ENCODE assay signal across 8 cellular contexts in genomic region chr6:85644374-85644762, GRCh38. TPM values are rescaled to one million over a fixed set of nuclear protein-coding genes. Genes with fewer than 3 reads are reported as not detected.
DNase-seq lines count a peak whose midpoint lies in the region; ATAC-seq, FAIRE-seq and TF ChIP-seq lines count a peak whose summit lies in the region.

No MANE protein-coding gene starts in this region.

- BruUV-seq in HepG2 (replicated peaks; lab: Mats Ljungman, UMichigan) = TSS peak; percentile 97

- H3K4me1 ChIP-seq in adipocyte (ENCODE audit: control insufficient read depth, insufficient read depth, low read length) (peaks cover 23% of the 10 kb centered on the region), HepG2 (ENCODE audit: insufficient read depth, low read length) (peaks cover 24% of the 10 kb centered on the region)

- H3K27me3 ChIP-seq in adipocyte (replicated peaks; ENCODE audit: control insufficient read depth, insufficient read depth, low read length) = no peaks in the 10 kb centered on the region
- H3K27me3 ChIP-seq in HepG2 (ENCODE audit: control insufficient read depth in 1 of 2, insufficient read depth in 2 of 2, low read length in 2 of 2) = no peaks in the 10 kb centered on the region; a peak in 1 of 5 replicates

- peak overlapping the region; percentile 98 for H3K9ac ChIP-seq in adipocyte (ENCODE audit: low read length)
- H3K9ac ChIP-seq in HepG2 (ENCODE audit: insufficient read depth, low read depth, low read length) = peak overlapping the region; percentile 88

- H3K27me3 Mint-ChIP-seq in activated naive CD4-positive, alpha-beta T cell treated with anti-CD3 and anti-CD28 coated beads, Interleukin-2, amount 10 ng/mL, durations not matched to agents 7 days and 5 days = peaks cover 9% of the 10 kb centered on the region
- H3K27me3 Mint-ChIP-seq in type B pancreatic cell = no peaks in the 10 kb centered on the region

- intact Hi-C loops in HepG2 (cut with micrococcal nuclease; ENCODE audit: unreplicated experiment) = no loop called here
- intact Hi-C loops in left colon (cut with DNase I, micrococcal nuclease) = no loop called here

- no peak for DNase-seq in activated naive CD4-positive, alpha-beta T cell treated with anti-CD3 and anti-CD28 coated beads, Interleukin-2, amount 10 ng/mL, durations not matched to agents 7 days and 5 days
- no peak for DNase-seq in activated naive CD4-positive, alpha-beta T cell treated with Interleukin-2 at 50 U/mL for 16 hours
- peak; percentile 48 for DNase-seq in adipocyte (ENCODE audit: low read depth)
- no peak for DNase-seq in HepG2 (ENCODE audit: low spot score)
- no peak for DNase-seq in type B pancreatic cell (ENCODE audit: extremely low spot score, unreplicated experiment)
- no peak for DNase-seq in activated effector memory CD4-positive, alpha-beta T cell treated with anti-CD3 and anti-CD28 coated beads, Interleukin-2, amount 50 U/mL, for 16 hours
- DNase-seq in NCI-H2107 treated with DMSO at 0.1 percent for 48 hours (lab: John Stamatoyannopoulos, UW; ENCODE audit: unreplicated experiment) = no peak
- DNase-seq in left colon = no peak

- in situ Hi-C loops in HepG2 (cut with HindIII; ENCODE audit: extremely low pct_ligation_motif_present, low pct_unique_long_range_greater_than_20kb) = loop anchor here (5.0 kb wide), 1 partner anchor 33 kb away; no protein-coding TSS in a partner anchor

- FAIRE-seq in HepG2 (lab: Jason Lieb, UNC) = peak; percentile 4

- 0% methylated on average over 4 of the region's 4 CpGs for WGBS in HepG2 (ENCODE audit: low lambda C conversion rate)

- H3K9me3 ChIP-seq in adipocyte (ENCODE audit: control insufficient read depth, low read length) (no peaks in the 10 kb centered on the region), HepG2 (ENCODE audit: low read length) (no peaks in the 10 kb centered on the region)

- peaks cover 27% of the 10 kb centered on the region for H4K20me1 ChIP-seq in HepG2 (ENCODE audit: insufficient read depth, low read length)

- H3K27ac Mint-ChIP-seq in activated naive CD4-positive, alpha-beta T cell treated with anti-CD3 and anti-CD28 coated beads, Interleukin-2, amount 10 ng/mL, durations not matched to agents 7 days and 5 days = peak overlapping the region; percentile 98
- peak overlapping the region; percentile 91 for H3K27ac Mint-ChIP-seq in type B pancreatic cell

- peaks cover 33% of the 10 kb centered on the region for H3K36me3 Mint-ChIP-seq in activated naive CD4-positive, alpha-beta T cell treated with anti-CD3 and anti-CD28 coated beads, Interleukin-2, amount 10 ng/mL, durations not matched to agents 7 days and 5 days
- H3K36me3 Mint-ChIP-seq in type B pancreatic cell = peaks cover 25% of the 10 kb centered on the region

- H3K4me1 Mint-ChIP-seq in activated naive CD4-positive, alpha-beta T cell treated with anti-CD3 and anti-CD28 coated beads, Interleukin-2, amount 10 ng/mL, durations not matched to agents 7 days and 5 days = peaks cover 35% of the 10 kb centered on the region
- peaks cover 34% of the 10 kb centered on the region for H3K4me1 Mint-ChIP-seq in type B pancreatic cell (ENCODE audit: unreplicated experiment)

- peaks cover 11% of the 10 kb centered on the region for H3K36me3 ChIP-seq in adipocyte (ENCODE audit: control insufficient read depth, insufficient read depth, low read length, severe bottlenecking)
- peaks cover under 1 to 9% of the 10 kb centered on the region in 2 experiments; a peak in 3 of 5 replicates for H3K36me3 ChIP-seq in HepG2 (replicated peaks in 1 of 2; ENCODE audit: control insufficient read depth in 1 of 2, insufficient read depth in 2 of 2, low read length in 2 of 2)

- no peak for TF ChIP-seq POLR2A in HepG2 (IDR thresholded peaks at IDR 0.05; ENCODE audit: insufficient read depth in 1 of 2, low read depth in 2 of 2, low read length in 2 of 2)

- CTCF ChIA-PET in activated naive CD4-positive, alpha-beta T cell treated with anti-CD3 and anti-CD28 coated beads, Interleukin-2, amount 10 ng/mL, durations not matched to agents 7 days and 5 days (lab: Charles Lee) = interaction anchor here (0.8 to 4.0 kb wide), 4 partner anchors 27 to 34 kb away, joined by 3 to 21 read pairs (median 4); no protein-coding TSS in a partner anchor
- CTCF ChIA-PET in HepG2 (lab: Yijun Ruan, JAX; ENCODE audit: low intra/inter-chr PET ratio, low total read pairs) = no interaction called here

- POLR2A ChIA-PET in HepG2 (lab: Yijun Ruan, JAX) = interaction anchor here (0.8 to 5.1 kb wide), 10 partner anchors 8 to 240 kb away, joined by 3 to 245 read pairs (median 14); partner anchors contain the start of gene SNX14

- H3K27ac ChIP-seq in HepG2 (ENCODE audit: extremely low read length, insufficient read depth, low read length) = peak overlapping the region; percentile 97

- ATAC-seq in HepG2 = no peak
- no peak for ATAC-seq in left colon

- H3K9me3 Mint-ChIP-seq in activated naive CD4-positive, alpha-beta T cell treated with anti-CD3 and anti-CD28 coated beads, Interleukin-2, amount 10 ng/mL, durations not matched to agents 7 days and 5 days = no peaks in the 10 kb centered on the region
- no peaks in the 10 kb centered on the region for H3K9me3 Mint-ChIP-seq in type B pancreatic cell

- no peak for TF ChIP-seq CTCF in HepG2 (CRISPR knock-in tag; IDR thresholded peaks at IDR 0.05)
- no peak for TF ChIP-seq CTCF in type B pancreatic cell (conservative IDR thresholded peaks at IDR 0.05)

- no peak for TF ChIP-seq RAD21 in HepG2 (CRISPR knock-in tag; IDR thresholded peaks at IDR 0.05)

- peak overlapping the region; percentile 87 for H3K4me2 ChIP-seq in HepG2 (ENCODE audit: low read depth, low read length)

- no peak overlapping the region for H2AFZ ChIP-seq in HepG2 (ENCODE audit: low read length)

- H3K4me3 Mint-ChIP-seq in activated naive CD4-positive, alpha-beta T cell treated with anti-CD3 and anti-CD28 coated beads, Interleukin-2, amount 10 ng/mL, durations not matched to agents 7 days and 5 days = peak overlapping the region; percentile 85
- peak overlapping the region; percentile 75 for H3K4me3 Mint-ChIP-seq in type B pancreatic cell

- peaks cover 34% of the 10 kb centered on the region for H3K79me2 ChIP-seq in HepG2 (ENCODE audit: insufficient read depth, low read length)

- no peak for TF ChIP-seq EP300 in HepG2 (IDR thresholded peaks at IDR 0.05; ENCODE audit: low read depth in 2 of 2, low read length in 2 of 2)
- no peak for TF ChIP-seq EP300 in HepG2 (CRISPR knock-in tag; IDR thresholded peaks at IDR 0.05; ENCODE audit: borderline replicate concordance)

- H3K4me3 ChIP-seq in adipocyte (ENCODE audit: low read length) (peak overlapping the region; percentile 91), HepG2 (replicated peaks in 1 of 3; ENCODE audit: insufficient read depth in 1 of 3, low read depth in 2 of 3, low read length in 3 of 3) (peak overlapping the region; percentile 58 to 78 (median 73))

RNA-seq across cellular contexts. Expression of gene SYNCRIP, which starts 1.7 kb away (rescaled TPM):
- 112 and 183 TPM in 2 replicates for total RNA-seq in HepG2 (2016; rRNA removed; fragmentation: Illumina TruSeq; extraction: Trizol)
- 11.4 and 13.0 TPM in 2 replicates for total RNA-seq in HepG2 (2016; cell fraction: cytosol; rRNA removed; fragmentation: Illumina TruSeq; extraction: Trizol; ENCODE audit: low read depth)
- 101 and 177 TPM in 2 replicates for total RNA-seq in HepG2 (2016; cell fraction: insoluble cytoplasmic fraction; rRNA removed; fragmentation: Illumina TruSeq; extraction: Trizol)
- total RNA-seq in HepG2 (2016; cell fraction: membrane; rRNA removed; fragmentation: Illumina TruSeq; extraction: Trizol) = 28.5 and 32.6 TPM in 2 replicates
- total RNA-seq in HepG2 (2016; cell fraction: nucleus; rRNA removed; fragmentation: Illumina TruSeq; extraction: Trizol) = 112 TPM in 2 replicates
- 6.8 and 8.1 TPM in 2 replicates for polyA plus RNA-seq in HepG2 (2011; rRNA removed)
- 3.2 and 5.2 TPM in 2 replicates for polyA plus RNA-seq in HepG2 (2011; cell fraction: cytosol; rRNA removed)
- polyA plus RNA-seq in HepG2 (2011; cell fraction: nucleus; rRNA removed) = 6.9 and 7.9 TPM in 2 replicates
- polyA plus RNA-seq in HepG2 (2012) = 41.5 and 63.8 TPM in 2 replicates
- 5.1 and 5.8 TPM in 2 replicates for polyA plus RNA-seq in HepG2 (2016; cell fraction: cytosol; fragmentation: Illumina TruSeq; extraction: Trizol; ENCODE audit: low read depth)
- polyA plus RNA-seq in HepG2 (2016; cell fraction: insoluble cytoplasmic fraction; fragmentation: Illumina TruSeq; extraction: Trizol; ENCODE audit: low read depth) = 185 and 186 TPM in 2 replicates
- 12.7 and 15.0 TPM in 2 replicates for polyA plus RNA-seq in HepG2 (2016; cell fraction: membrane; fragmentation: Illumina TruSeq; extraction: Trizol; ENCODE audit: low read depth)
- polyA plus RNA-seq in HepG2 (2016; cell fraction: nucleus; fragmentation: Illumina TruSeq; extraction: Trizol; ENCODE audit: insufficient read depth, low read depth) = 74.1 and 83.2 TPM in 2 replicates
- polyA minus RNA-seq in HepG2 (2011; rRNA and poly(A)+ RNA removed; ENCODE audit: low replicate concordance) = 7.5 and 23.4 TPM in 2 replicates
- polyA minus RNA-seq in HepG2 (2011; cell fraction: cytosol; rRNA and poly(A)+ RNA removed) = 13.1 and 17.5 TPM in 2 replicates
- polyA minus RNA-seq in HepG2 (2011; cell fraction: nucleus; rRNA and poly(A)+ RNA removed) = 70.1 and 89.5 TPM in 2 replicates
- 116 and 117 TPM in 2 replicates for total RNA-seq in type B pancreatic cell (ENCODE audit: low replicate concordance)
- 10 to 100 TPM; 62.2 to 76.8 TPM for total RNA-seq in left colon

RNA-seq across cellular contexts. Expression of gene SNX14, which starts 50.7 kb away (rescaled TPM):
- total RNA-seq in HepG2 (2016; rRNA removed; fragmentation: Illumina TruSeq; extraction: Trizol) (61.9 and 112 TPM in 2 replicates), type B pancreatic cell (ENCODE audit: low replicate concordance) (62.4 and 64.4 TPM in 2 replicates), left colon (10 to 100 TPM; 71.0 to 84.5 TPM)
- total RNA-seq in HepG2 (2016; cell fraction: cytosol; rRNA removed; fragmentation: Illumina TruSeq; extraction: Trizol; ENCODE audit: low read depth) = 41.2 and 50.0 TPM in 2 replicates
- 54.2 and 101 TPM in 2 replicates for total RNA-seq in HepG2 (2016; cell fraction: insoluble cytoplasmic fraction; rRNA removed; fragmentation: Illumina TruSeq; extraction: Trizol)
- total RNA-seq in HepG2 (2016; cell fraction: membrane; rRNA removed; fragmentation: Illumina TruSeq; extraction: Trizol) = 32.9 and 40.9 TPM in 2 replicates
- 146 and 153 TPM in 2 replicates for total RNA-seq in HepG2 (2016; cell fraction: nucleus; rRNA removed; fragmentation: Illumina TruSeq; extraction: Trizol)
- polyA plus RNA-seq in HepG2 (2011; rRNA removed) = 70.1 and 83.5 TPM in 2 replicates
- 33.1 and 52.9 TPM in 2 replicates for polyA plus RNA-seq in HepG2 (2011; cell fraction: cytosol; rRNA removed)
- 54.3 and 59.6 TPM in 2 replicates for polyA plus RNA-seq in HepG2 (2011; cell fraction: nucleus; rRNA removed)
- polyA plus RNA-seq in HepG2 (2012) = 72.4 and 94.2 TPM in 2 replicates
- polyA plus RNA-seq in HepG2 (2016; cell fraction: cytosol; fragmentation: Illumina TruSeq; extraction: Trizol; ENCODE audit: low read depth) = 6.0 and 7.3 TPM in 2 replicates
- polyA plus RNA-seq in HepG2 (2016; cell fraction: insoluble cytoplasmic fraction; fragmentation: Illumina TruSeq; extraction: Trizol; ENCODE audit: low read depth) = 42.2 and 43.7 TPM in 2 replicates
- 12.2 and 13.6 TPM in 2 replicates for polyA plus RNA-seq in HepG2 (2016; cell fraction: membrane; fragmentation: Illumina TruSeq; extraction: Trizol; ENCODE audit: low read depth)
- 146 and 157 TPM in 2 replicates for polyA plus RNA-seq in HepG2 (2016; cell fraction: nucleus; fragmentation: Illumina TruSeq; extraction: Trizol; ENCODE audit: insufficient read depth, low read depth)
- polyA minus RNA-seq in HepG2 (2011; rRNA and poly(A)+ RNA removed; ENCODE audit: low replicate concordance) = 25.1 and 77.1 TPM in 2 replicates
- 52.8 and 53.6 TPM in 2 replicates for polyA minus RNA-seq in HepG2 (2011; cell fraction: cytosol; rRNA and poly(A)+ RNA removed)
- polyA minus RNA-seq in HepG2 (2011; cell fraction: nucleus; rRNA and poly(A)+ RNA removed) = 161 and 172 TPM in 2 replicates
